In genomic region chr12:51028811-51029146, GRCh38 we compare ENCODE assay signal across 14 cellular contexts. TPM values are rescaled to one million over a fixed set of nuclear protein-coding genes. Genes with fewer than 3 reads are reported as not detected.
DNase-seq lines count a peak whose midpoint lies in the region; ATAC-seq and TF ChIP-seq lines count a peak whose summit lies in the region.
"Had no signal": no experiment of that assay in that cellular context is flagged by ENCODE, and none has a peak within 500 bp of the region (broad histone marks: within the 10 kb centered on the region; RNA-seq: fewer than 3 reads in every experiment).

No MANE protein-coding gene starts in this region.

- H3K36me3 ChIP-seq in CD4-positive, CD25-positive, alpha-beta regulatory T cell (ENCODE audit: control insufficient read depth, insufficient read depth, low read length) = no peaks in the 10 kb centered on the region
- peaks cover under 1% of the 10 kb centered on the region for H3K36me3 ChIP-seq in NT2/D1 (ENCODE audit: insufficient read depth, insufficient read length, low read length)
- H3K36me3 ChIP-seq: ovary had no signal

- H3K36me3 Mint-ChIP-seq in CD4-positive, CD25-positive, alpha-beta regulatory T cell = no peaks in the 10 kb centered on the region
- H3K36me3 Mint-ChIP-seq in nephron (ENCODE audit: low read depth) = no peaks in the 10 kb centered on the region
- H3K36me3 Mint-ChIP-seq: activated naive CD8-positive, alpha-beta T cell; memory B cell had no signal

- peak overlapping the region in 3 of 4 donors; percentile 26 to 81 (median 76) for H3K4me3 Mint-ChIP-seq in CD4-positive, CD25-positive, alpha-beta regulatory T cell
- peak overlapping the region in 2 of 3 experiments; percentile 0 to 16 for H3K4me3 Mint-ChIP-seq in nephron
- H3K4me3 Mint-ChIP-seq: memory B cell had no signal

- H3K9ac ChIP-seq in NT2/D1 (ENCODE audit: insufficient read length, low read depth) = peak overlapping the region; percentile 16

- peaks cover 16 to 39% (median 25%) of the 10 kb centered on the region in 4 donors for H3K4me1 Mint-ChIP-seq in CD4-positive, CD25-positive, alpha-beta regulatory T cell
- H3K4me1 Mint-ChIP-seq in nephron = peaks cover 19% of the 10 kb centered on the region

- DNase-seq in CD4-positive, CD25-positive, alpha-beta regulatory T cell = no peak
- DNase-seq in NT2/D1 (ENCODE audit: low read depth, low spot score) (no peak), epithelial cell of esophagus (ENCODE audit: low read depth) (peak; percentile 85), NCI-H146 treated with DMSO at 0.1 percent for 48 hours (lab: John Stamatoyannopoulos, UW; ENCODE audit: unreplicated experiment) (no peak), SHP77 treated with DMSO at 0.1 percent for 48 hours (lab: John Stamatoyannopoulos, UW) (no peak)
- no peak for DNase-seq in activated effector memory CD4-positive, alpha-beta T cell treated with anti-CD3 and anti-CD28 coated beads, Interleukin-2, amount 50 U/mL, for 16 hours
- DNase-seq: cerebellar nuclear complex, NCI-H2081 treated with DMSO at 0.1 percent for 48 hours, ovary had no signal

- H3K9me3 ChIP-seq in CD4-positive, CD25-positive, alpha-beta regulatory T cell (ENCODE audit: control insufficient read depth in 2 of 2, low read length in 2 of 2) = no peaks in the 10 kb centered on the region
- no peaks in the 10 kb centered on the region for H3K9me3 ChIP-seq in NT2/D1 (ENCODE audit: insufficient read depth, low read length)
- H3K9me3 ChIP-seq: ovary, SJSA1 had no signal

- H3K4me1 ChIP-seq in CD4-positive, CD25-positive, alpha-beta regulatory T cell (ENCODE audit: control insufficient read depth, insufficient read depth, low read length, poor library complexity, severe bottlenecking) = peaks cover 30% of the 10 kb centered on the region
- peaks cover 11% of the 10 kb centered on the region for H3K4me1 ChIP-seq in NT2/D1 (ENCODE audit: insufficient read depth, insufficient read length)

- H3K27me3 Mint-ChIP-seq in CD4-positive, CD25-positive, alpha-beta regulatory T cell = peaks cover 6% of the 10 kb centered on the region
- no peaks in the 10 kb centered on the region for H3K27me3 Mint-ChIP-seq in nephron (ENCODE audit: low read depth)
- H3K27me3 Mint-ChIP-seq: activated naive CD8-positive, alpha-beta T cell; memory B cell had no signal

- no peak overlapping the region for H3K4me3 ChIP-seq in CD4-positive, CD25-positive, alpha-beta regulatory T cell (ENCODE audit: low read depth, low read length)
- H3K4me3 ChIP-seq in NT2/D1 (ENCODE audit: insufficient read length, low read depth) (no peak overlapping the region), epithelial cell of esophagus (ENCODE audit: low read length) (peak overlapping the region; percentile 43)
- H3K4me3 ChIP-seq: ovary, SJSA1 had no signal

- H3K27me3 ChIP-seq in CD4-positive, CD25-positive, alpha-beta regulatory T cell (ENCODE audit: control insufficient read depth, insufficient read depth, low read length) = peaks cover 3% of the 10 kb centered on the region
- no peaks in the 10 kb centered on the region for H3K27me3 ChIP-seq in NT2/D1 (ENCODE audit: insufficient read depth, insufficient read length)
- H3K27me3 ChIP-seq: ovary, SJSA1 had no signal

- no peak overlapping the region for H3K27ac ChIP-seq in CD4-positive, CD25-positive, alpha-beta regulatory T cell (ENCODE audit: insufficient read depth, low read length, poor library complexity, severe bottlenecking)
- H3K27ac ChIP-seq: ovary, SJSA1 had no signal

- H3K27ac Mint-ChIP-seq in CD4-positive, CD25-positive, alpha-beta regulatory T cell = no peak overlapping the region
- H3K27ac Mint-ChIP-seq in nephron = peak overlapping the region; percentile 6 to 80 (median 7)
- H3K27ac Mint-ChIP-seq: memory B cell had no signal

- H3K9me3 Mint-ChIP-seq in CD4-positive, CD25-positive, alpha-beta regulatory T cell = no peaks in the 10 kb centered on the region
- H3K9me3 Mint-ChIP-seq in nephron = no peaks in the 10 kb centered on the region
- H3K9me3 Mint-ChIP-seq: memory B cell had no signal

- TF ChIP-seq CTCF in epithelial cell of esophagus (IDR thresholded peaks at IDR 0.05; ENCODE audit: insufficient read depth, low read depth, low read length, missing control alignments) (no peak), nephron (IDR thresholded peaks at IDR 0.05; ENCODE audit: unreplicated experiment in 3 of 3) (no peak)

- no peak for ATAC-seq in CD4-positive, CD25-positive, alpha-beta regulatory T cell (ENCODE audit: low read depth in 2 of 2)
- no peak for ATAC-seq in HG02571 (IDR thresholded peaks at IDR 0.05; ENCODE audit: unreplicated experiment)

RNA-seq across cellular contexts. Expression of gene SLC11A2, which starts 2.6 kb away (rescaled TPM):
- total RNA-seq in CD4-positive, CD25-positive, alpha-beta regulatory T cell = 54.3 TPM
- 10 to 100 TPM in 3 of 4 donors, 1 to 10 TPM in 1; 7.2 to 18.0 (median 14.0) TPM for polyA plus RNA-seq in CD4-positive, CD25-positive, alpha-beta regulatory T cell

RNA-seq across cellular contexts. Expression of gene LETMD1, which starts 19.3 kb away (rescaled TPM):
- total RNA-seq in CD4-positive, CD25-positive, alpha-beta regulatory T cell = 55.9 TPM
- polyA plus RNA-seq in CD4-positive, CD25-positive, alpha-beta regulatory T cell = 10 to 100 TPM; 25.3 to 42.8 (median 35.9) TPM

RNA-seq across cellular contexts. Expression of gene CSRNP2, which starts 54.6 kb away (rescaled TPM):
- 32.8 TPM for total RNA-seq in CD4-positive, CD25-positive, alpha-beta regulatory T cell
- 1 to 10 TPM; 1.7 to 5.7 (median 4.0) TPM for polyA plus RNA-seq in CD4-positive, CD25-positive, alpha-beta regulatory T cell

Comparison
In these comparisons a context has a peak if more than half of its experiments do, and no peak if none do; other contexts are left out.
1. H3K27ac Mint-ChIP-seq: peak in nephron (3 of 3); none in CD4-positive, CD25-positive, alpha-beta regulatory T cell (0 of 3).